4 cellular contexts compared by ENCODE assay signal in genomic region chr2:34142531-34143008, GRCh38.
DNase-seq lines count a peak whose midpoint lies in the region; ATAC-seq, FAIRE-seq and TF ChIP-seq lines count a peak whose summit lies in the region.
"Not testable (repeated sequence)": the region's sequence is repeated elsewhere in the genome, so short reads cannot be mapped to it uniquely, and the experiment has no call there.

No MANE protein-coding gene starts in this region.

- not testable (repeated sequence) for TF ChIP-seq POLR2A in HepG2 (IDR thresholded peaks at IDR 0.05; ENCODE audit: insufficient read depth in 1 of 2, low read depth in 2 of 2, low read length in 2 of 2)

- not testable (repeated sequence) for ATAC-seq in RWPE2 (ENCODE audit: low read depth); HepG2

- not testable (repeated sequence) for FAIRE-seq in kidney (lab: Jason Lieb, UNC); HepG2 (lab: Jason Lieb, UNC)

- TF ChIP-seq EP300 in HepG2 (IDR thresholded peaks at IDR 0.05; ENCODE audit: low read depth in 2 of 2, low read length in 2 of 2); HepG2 (CRISPR knock-in tag; IDR thresholded peaks at IDR 0.05; ENCODE audit: borderline replicate concordance): not testable (repeated sequence)

- CTCF ChIA-PET in HepG2 (lab: Yijun Ruan, JAX; ENCODE audit: low intra/inter-chr PET ratio, low total read pairs) = not testable (repeated sequence)

- H3K4me2 ChIP-seq in HepG2 (ENCODE audit: low read depth, low read length) = not testable (repeated sequence)

- not testable (repeated sequence) for H3K9ac ChIP-seq in SK-N-MC (ENCODE audit: insufficient read length); kidney (ENCODE audit: low read length in 2 of 2); HepG2 (ENCODE audit: insufficient read depth, low read depth, low read length)

- not testable (repeated sequence) for TF ChIP-seq CTCF in RWPE2 (IDR thresholded peaks at IDR 0.05; ENCODE audit: poor library complexity, severe bottlenecking); kidney (IDR thresholded peaks at IDR 0.05; ENCODE audit: borderline replicate concordance, extremely low read depth, insufficient read depth); HepG2 (CRISPR knock-in tag; IDR thresholded peaks at IDR 0.05)

- not testable (repeated sequence) for BruUV-seq in HepG2 (replicated peaks; lab: Mats Ljungman, UMichigan)

- H3K4me1 ChIP-seq in RWPE2 (ENCODE audit: insufficient read depth, poor library complexity, severe bottlenecking); kidney (ENCODE audit: control insufficient read depth in 1 of 2, insufficient read depth in 1 of 2, low read depth in 1 of 2, low read length in 2 of 2); HepG2 (ENCODE audit: insufficient read depth, low read length): not testable (repeated sequence)

- peak; percentile 36 for DNase-seq in RWPE2 (ENCODE audit: low spot score)
- not testable (repeated sequence) for DNase-seq in SK-N-MC (ENCODE audit: low read depth, low spot score); HepG2 (ENCODE audit: low spot score)
- DNase-seq in kidney = peak; percentile 53

- H3K9me3 ChIP-seq in RWPE2 (ENCODE audit: severe bottlenecking); SK-N-MC (ENCODE audit: low read depth, low read length); kidney (ENCODE audit: control insufficient read depth in 1 of 2, low read length in 2 of 2): not testable (repeated sequence)
- peaks cover 91% of the 10 kb centered on the region for H3K9me3 ChIP-seq in HepG2 (ENCODE audit: low read length)

- H4K20me1 ChIP-seq in HepG2 (ENCODE audit: insufficient read depth, low read length) = not testable (repeated sequence)

- not testable (repeated sequence) for H3K36me3 ChIP-seq in RWPE2 (ENCODE audit: low read depth); SK-N-MC (ENCODE audit: insufficient read depth, low read length); kidney (ENCODE audit: control insufficient read depth in 1 of 2, insufficient read depth in 2 of 2, low read length in 2 of 2); HepG2 (replicated peaks in 1 of 2; ENCODE audit: control insufficient read depth in 1 of 2, insufficient read depth in 2 of 2, low read length in 2 of 2)

- H2AFZ ChIP-seq in HepG2 (ENCODE audit: low read length) = not testable (repeated sequence)

- intact Hi-C loops in kidney (cut with DNase I); HepG2 (cut with micrococcal nuclease; ENCODE audit: unreplicated experiment): not testable (repeated sequence)

- H3K27ac ChIP-seq in RWPE2 (ENCODE audit: poor library complexity, severe bottlenecking); kidney (ENCODE audit: low read depth in 2 of 2, low read length in 2 of 2); HepG2 (ENCODE audit: extremely low read length, insufficient read depth, low read length): not testable (repeated sequence)
- H3K27ac ChIP-seq in SK-N-MC = peak overlapping the region; percentile 82

- POLR2A ChIA-PET in HepG2 (lab: Yijun Ruan, JAX) = not testable (repeated sequence)

- not testable (repeated sequence) for TF ChIP-seq RAD21 in HepG2 (CRISPR knock-in tag; IDR thresholded peaks at IDR 0.05)

- H3K27me3 ChIP-seq in RWPE2 (ENCODE audit: insufficient read depth, poor library complexity, severe bottlenecking); HepG2 (ENCODE audit: control insufficient read depth in 1 of 2, insufficient read depth in 2 of 2, low read length in 2 of 2): not testable (repeated sequence)

- H3K4me3 ChIP-seq in RWPE2 (ENCODE audit: severe bottlenecking); kidney (ENCODE audit: low read length in 2 of 2); HepG2 (replicated peaks in 1 of 3; ENCODE audit: insufficient read depth in 1 of 3, low read depth in 2 of 3, low read length in 3 of 3): not testable (repeated sequence)
- peak overlapping the region; percentile 32; the same call in 1 of the 2 replicates for H3K4me3 ChIP-seq in SK-N-MC

- WGBS in HepG2 (ENCODE audit: low lambda C conversion rate) = no CpG with 5 or more reads among the region's 18 CpGs

- H3K79me2 ChIP-seq in HepG2 (ENCODE audit: insufficient read depth, low read length) = not testable (repeated sequence)

- in situ Hi-C loops in HepG2 (cut with HindIII; ENCODE audit: extremely low pct_ligation_motif_present, low pct_unique_long_range_greater_than_20kb) = not testable (repeated sequence)

TF ChIP-seq in HepG2, 621 proteins besides CTCF, POLR2A, EP300 and RAD21:
- TF ChIP-seq ZNF850 (CRISPR knock-in tag; conservative IDR thresholded peaks at IDR 0.05) = 0 out of 2 replicates have a peak, but pooled peaks have one; percentile 87
